ENCODE assay signal across 1 cellular context in the genomic region with DNA sequence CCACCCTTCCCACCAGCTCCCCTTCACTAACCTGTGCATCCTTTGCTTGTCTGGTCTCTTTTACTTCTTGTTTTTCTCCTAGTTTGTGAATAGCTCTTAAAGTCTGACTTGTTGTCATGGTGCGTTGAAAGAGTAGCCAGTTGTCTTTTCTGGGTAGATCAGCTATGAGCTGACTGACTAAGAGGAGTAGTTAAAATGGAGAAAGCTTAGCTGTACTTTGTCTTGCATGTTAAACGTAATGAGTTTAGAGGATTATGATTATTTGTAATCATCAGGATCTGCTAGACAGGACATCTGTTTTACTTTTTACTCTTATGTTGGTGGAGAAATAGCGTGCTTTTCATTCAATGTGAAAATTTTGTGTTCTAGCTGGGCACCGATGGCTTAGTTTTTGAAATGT.
TF ChIP-seq lines count a peak whose summit lies in the region.

No MANE protein-coding gene starts in this region.

TF ChIP-seq in GM23338, 12 proteins besides CTCF, POLR2A, EP300 and RAD21:
- TF ChIP-seq POLR2AphosphoS5 (IDR thresholded peaks at IDR 0.05; ENCODE audit: low read depth) (no peak), JUNB (IDR thresholded peaks at IDR 0.05; ENCODE audit: unreplicated experiment) (no peak), NANOG (IDR thresholded peaks at IDR 0.05; ENCODE audit: borderline replicate concordance) (no peak), ZNF331 (CRISPR knock-in tag; IDR thresholded peaks at IDR 0.05; ENCODE audit: low read depth) (no peak), CREB1 (CRISPR knock-in tag; IDR thresholded peaks at IDR 0.05; ENCODE audit: low read depth) (no peak), EZH2 (IDR thresholded peaks at IDR 0.05; ENCODE audit: low read depth, unreplicated experiment) (no peak), ZNF114 (CRISPR knock-in tag; IDR thresholded peaks at IDR 0.05) (no peak)
- TF ChIP-seq, protein P1, sequence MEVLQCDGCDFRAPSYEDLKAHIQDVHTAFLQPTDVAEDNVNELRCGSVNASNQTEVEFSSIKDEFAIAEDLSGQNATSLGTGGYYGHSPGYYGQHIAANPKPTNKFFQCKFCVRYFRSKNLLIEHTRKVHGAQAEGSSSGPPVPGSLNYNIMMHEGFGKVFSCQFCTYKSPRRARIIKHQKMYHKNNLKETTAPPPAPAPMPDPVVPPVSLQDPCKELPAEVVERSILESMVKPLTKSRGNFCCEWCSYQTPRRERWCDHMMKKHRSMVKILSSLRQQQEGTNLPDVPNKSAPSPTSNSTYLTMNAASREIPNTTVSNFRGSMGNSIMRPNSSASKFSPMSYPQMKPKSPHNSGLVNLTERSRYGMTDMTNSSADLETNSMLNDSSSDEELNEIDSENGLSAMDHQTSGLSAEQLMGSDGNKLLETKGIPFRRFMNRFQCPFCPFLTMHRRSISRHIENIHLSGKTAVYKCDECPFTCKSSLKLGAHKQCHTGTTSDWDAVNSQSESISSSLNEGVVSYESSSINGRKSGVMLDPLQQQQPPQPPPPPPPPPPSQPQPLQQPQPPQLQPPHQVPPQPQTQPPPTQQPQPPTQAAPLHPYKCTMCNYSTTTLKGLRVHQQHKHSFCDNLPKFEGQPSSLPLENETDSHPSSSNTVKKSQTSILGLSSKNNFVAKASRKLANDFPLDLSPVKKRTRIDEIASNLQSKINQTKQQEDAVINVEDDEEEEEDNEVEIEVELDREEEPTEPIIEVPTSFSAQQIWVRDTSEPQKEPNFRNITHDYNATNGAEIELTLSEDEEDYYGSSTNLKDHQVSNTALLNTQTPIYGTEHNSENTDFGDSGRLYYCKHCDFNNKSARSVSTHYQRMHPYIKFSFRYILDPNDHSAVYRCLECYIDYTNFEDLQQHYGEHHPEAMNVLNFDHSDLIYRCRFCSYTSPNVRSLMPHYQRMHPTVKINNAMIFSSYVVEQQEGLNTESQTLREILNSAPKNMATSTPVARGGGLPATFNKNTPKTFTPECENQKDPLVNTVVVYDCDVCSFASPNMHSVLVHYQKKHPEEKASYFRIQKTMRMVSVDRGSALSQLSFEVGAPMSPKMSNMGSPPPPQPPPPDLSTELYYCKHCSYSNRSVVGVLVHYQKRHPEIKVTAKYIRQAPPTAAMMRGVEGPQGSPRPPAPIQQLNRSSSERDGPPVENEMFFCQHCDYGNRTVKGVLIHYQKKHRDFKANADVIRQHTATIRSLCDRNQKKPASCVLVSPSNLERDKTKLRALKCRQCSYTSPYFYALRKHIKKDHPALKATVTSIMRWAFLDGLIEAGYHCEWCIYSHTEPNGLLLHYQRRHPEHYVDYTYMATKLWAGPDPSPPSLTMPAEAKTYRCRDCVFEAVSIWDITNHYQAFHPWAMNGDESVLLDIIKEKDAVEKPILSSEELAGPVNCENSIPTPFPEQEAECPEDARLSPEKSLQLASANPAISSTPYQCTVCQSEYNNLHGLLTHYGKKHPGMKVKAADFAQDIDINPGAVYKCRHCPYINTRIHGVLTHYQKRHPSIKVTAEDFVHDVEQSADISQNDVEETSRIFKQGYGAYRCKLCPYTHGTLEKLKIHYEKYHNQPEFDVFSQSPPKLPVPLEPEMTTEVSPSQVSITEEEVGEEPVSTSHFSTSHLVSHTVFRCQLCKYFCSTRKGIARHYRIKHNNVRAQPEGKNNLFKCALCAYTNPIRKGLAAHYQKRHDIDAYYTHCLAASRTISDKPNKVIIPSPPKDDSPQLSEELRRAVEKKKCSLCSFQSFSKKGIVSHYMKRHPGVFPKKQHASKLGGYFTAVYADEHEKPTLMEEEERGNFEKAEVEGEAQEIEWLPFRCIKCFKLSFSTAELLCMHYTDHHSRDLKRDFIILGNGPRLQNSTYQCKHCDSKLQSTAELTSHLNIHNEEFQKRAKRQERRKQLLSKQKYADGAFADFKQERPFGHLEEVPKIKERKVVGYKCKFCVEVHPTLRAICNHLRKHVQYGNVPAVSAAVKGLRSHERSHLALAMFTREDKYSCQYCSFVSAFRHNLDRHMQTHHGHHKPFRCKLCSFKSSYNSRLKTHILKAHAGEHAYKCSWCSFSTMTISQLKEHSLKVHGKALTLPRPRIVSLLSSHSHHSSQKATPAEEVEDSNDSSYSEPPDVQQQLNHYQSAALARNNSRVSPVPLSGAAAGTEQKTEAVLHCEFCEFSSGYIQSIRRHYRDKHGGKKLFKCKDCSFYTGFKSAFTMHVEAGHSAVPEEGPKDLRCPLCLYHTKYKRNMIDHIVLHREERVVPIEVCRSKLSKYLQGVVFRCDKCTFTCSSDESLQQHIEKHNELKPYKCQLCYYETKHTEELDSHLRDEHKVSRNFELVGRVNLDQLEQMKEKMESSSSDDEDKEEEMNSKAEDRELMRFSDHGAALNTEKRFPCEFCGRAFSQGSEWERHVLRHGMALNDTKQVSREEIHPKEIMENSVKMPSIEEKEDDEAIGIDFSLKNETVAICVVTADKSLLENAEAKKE (CRISPR knock-in tag; IDR thresholded peaks at IDR 0.05): no peak
- TF ChIP-seq, protein P2, sequence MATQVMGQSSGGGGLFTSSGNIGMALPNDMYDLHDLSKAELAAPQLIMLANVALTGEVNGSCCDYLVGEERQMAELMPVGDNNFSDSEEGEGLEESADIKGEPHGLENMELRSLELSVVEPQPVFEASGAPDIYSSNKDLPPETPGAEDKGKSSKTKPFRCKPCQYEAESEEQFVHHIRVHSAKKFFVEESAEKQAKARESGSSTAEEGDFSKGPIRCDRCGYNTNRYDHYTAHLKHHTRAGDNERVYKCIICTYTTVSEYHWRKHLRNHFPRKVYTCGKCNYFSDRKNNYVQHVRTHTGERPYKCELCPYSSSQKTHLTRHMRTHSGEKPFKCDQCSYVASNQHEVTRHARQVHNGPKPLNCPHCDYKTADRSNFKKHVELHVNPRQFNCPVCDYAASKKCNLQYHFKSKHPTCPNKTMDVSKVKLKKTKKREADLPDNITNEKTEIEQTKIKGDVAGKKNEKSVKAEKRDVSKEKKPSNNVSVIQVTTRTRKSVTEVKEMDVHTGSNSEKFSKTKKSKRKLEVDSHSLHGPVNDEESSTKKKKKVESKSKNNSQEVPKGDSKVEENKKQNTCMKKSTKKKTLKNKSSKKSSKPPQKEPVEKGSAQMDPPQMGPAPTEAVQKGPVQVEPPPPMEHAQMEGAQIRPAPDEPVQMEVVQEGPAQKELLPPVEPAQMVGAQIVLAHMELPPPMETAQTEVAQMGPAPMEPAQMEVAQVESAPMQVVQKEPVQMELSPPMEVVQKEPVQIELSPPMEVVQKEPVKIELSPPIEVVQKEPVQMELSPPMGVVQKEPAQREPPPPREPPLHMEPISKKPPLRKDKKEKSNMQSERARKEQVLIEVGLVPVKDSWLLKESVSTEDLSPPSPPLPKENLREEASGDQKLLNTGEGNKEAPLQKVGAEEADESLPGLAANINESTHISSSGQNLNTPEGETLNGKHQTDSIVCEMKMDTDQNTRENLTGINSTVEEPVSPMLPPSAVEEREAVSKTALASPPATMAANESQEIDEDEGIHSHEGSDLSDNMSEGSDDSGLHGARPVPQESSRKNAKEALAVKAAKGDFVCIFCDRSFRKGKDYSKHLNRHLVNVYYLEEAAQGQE (IDR thresholded peaks at IDR 0.05; ENCODE audit: unreplicated experiment): no peak
- TF ChIP-seq, protein P3, sequence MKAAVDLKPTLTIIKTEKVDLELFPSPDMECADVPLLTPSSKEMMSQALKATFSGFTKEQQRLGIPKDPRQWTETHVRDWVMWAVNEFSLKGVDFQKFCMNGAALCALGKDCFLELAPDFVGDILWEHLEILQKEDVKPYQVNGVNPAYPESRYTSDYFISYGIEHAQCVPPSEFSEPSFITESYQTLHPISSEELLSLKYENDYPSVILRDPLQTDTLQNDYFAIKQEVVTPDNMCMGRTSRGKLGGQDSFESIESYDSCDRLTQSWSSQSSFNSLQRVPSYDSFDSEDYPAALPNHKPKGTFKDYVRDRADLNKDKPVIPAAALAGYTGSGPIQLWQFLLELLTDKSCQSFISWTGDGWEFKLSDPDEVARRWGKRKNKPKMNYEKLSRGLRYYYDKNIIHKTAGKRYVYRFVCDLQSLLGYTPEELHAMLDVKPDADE (IDR thresholded peaks at IDR 0.05): no peak
